8 cellular contexts compared by ENCODE assay signal in genomic region chr2:68909793-68910674, GRCh38. TPM values are rescaled to one million over a fixed set of nuclear protein-coding genes. Genes with fewer than 3 reads are reported as not detected.
DNase-seq lines count a peak whose midpoint lies in the region; ATAC-seq and TF ChIP-seq lines count a peak whose summit lies in the region.

No MANE protein-coding gene starts in this region.

- H3K4me3 Mint-ChIP-seq in T-helper 2 cell treated with Interferon-gamma antibody and Interleukin-4, amounts not matched to agents 5 μg/mL and 100 μg/mL, for 36 hours, result peak overlapping the region; percentile 49

- intact Hi-C loops in ascending aorta (cut with DNase I), result loop anchor here (1.0 to 5.0 kb wide), 4 partner anchors 78 to 448 kb away; no protein-coding TSS in a partner anchor

- TF ChIP-seq CTCF in ascending aorta (IDR thresholded peaks at IDR 0.05), result peak; percentile 70 to 94 (median 89)

- H3K27ac Mint-ChIP-seq in T-helper 2 cell treated with Interferon-gamma antibody and Interleukin-4, amounts not matched to agents 5 μg/mL and 100 μg/mL, for 36 hours, result peak overlapping the region; percentile 78

- H3K4me1 Mint-ChIP-seq in T-helper 2 cell treated with Interferon-gamma antibody and Interleukin-4, amounts not matched to agents 5 μg/mL and 100 μg/mL, for 36 hours (ENCODE audit: low read depth), result peaks cover 32% of the 10 kb centered on the region

- H3K27me3 Mint-ChIP-seq in T-helper 2 cell treated with Interferon-gamma antibody and Interleukin-4, amounts not matched to agents 5 μg/mL and 100 μg/mL, for 36 hours (ENCODE audit: low read depth), result no peaks in the 10 kb centered on the region

- no peak for ATAC-seq in GM18870 (IDR thresholded peaks at IDR 0.05; ENCODE audit: unreplicated experiment)

- peaks cover 6% of the 10 kb centered on the region for H3K36me3 Mint-ChIP-seq in T-helper 2 cell treated with Interferon-gamma antibody and Interleukin-4, amounts not matched to agents 5 μg/mL and 100 μg/mL, for 36 hours (ENCODE audit: low read depth)

- no peaks in the 10 kb centered on the region for H3K27me3 ChIP-seq in ascending aorta
- H3K27me3 ChIP-seq in iPS-20b (ENCODE audit: insufficient read depth, low read length), result no peaks in the 10 kb centered on the region

- peaks cover 3 to 12% of the 10 kb centered on the region in 2 donors for H3K4me1 ChIP-seq in ascending aorta
- H3K4me1 ChIP-seq in iPS-20b (ENCODE audit: insufficient read depth, low read length), result peaks cover 18% of the 10 kb centered on the region

- 0 out of 2 replicates have a peak overlapping the region, but pooled peaks have one; percentile 11 for H3K9ac ChIP-seq in iPS-20b (ENCODE audit: low read depth, low read length)

- H3K9me3 ChIP-seq in ascending aorta, result no peaks in the 10 kb centered on the region
- H3K9me3 ChIP-seq in iPS-20b (ENCODE audit: insufficient read depth, low read depth, low read length), result no peaks in the 10 kb centered on the region

- H3K9me3 Mint-ChIP-seq in T-helper 2 cell treated with Interferon-gamma antibody and Interleukin-4, amounts not matched to agents 5 μg/mL and 100 μg/mL, for 36 hours, result peaks cover 5% of the 10 kb centered on the region

- H3K4me3 ChIP-seq in ascending aorta (no peak overlapping the region), iPS-20b (ENCODE audit: low read length) (no peak overlapping the region)

- H3K36me3 ChIP-seq in ascending aorta, result no peaks in the 10 kb centered on the region
- H3K36me3 ChIP-seq in iPS-20b (ENCODE audit: insufficient read depth, low read depth, low read length), result no peaks in the 10 kb centered on the region

- H3K27ac ChIP-seq in ascending aorta (no peak overlapping the region), iPS-20b (ENCODE audit: low read length) (no peak overlapping the region)

- DNase-seq in DMS114 treated with DMSO at 0.1 percent for 48 hours (lab: John Stamatoyannopoulos, UW; ENCODE audit: unreplicated experiment), result peak; percentile 34
- DNase-seq in HCEC 1CT, result peak; percentile 62
- DNase-seq in NCI-H146 treated with DMSO at 0.1 percent for 48 hours (lab: John Stamatoyannopoulos, UW; ENCODE audit: unreplicated experiment), result peak; percentile 61
- peak; percentile 55 for DNase-seq in T-helper 2 cell treated with Interferon-gamma antibody and Interleukin-4, amounts not matched to agents 5 μg/mL and 100 μg/mL, for 36 hours (ENCODE audit: low spot score)
- peak in 1 of 2 donors; percentile 86 for DNase-seq in ascending aorta (ENCODE audit: low spot score in 2 of 2)
- DNase-seq in stimulated activated CD4-positive, alpha-beta T cell treated with anti-CD3 and anti-CD28 coated beads, Interleukin-1b, Interleukin-23, amount 100 ng/mL, for 1 hour (ENCODE audit: low read depth in 2 of 2), result peak; percentile 31 to 58

RNA-seq across cellular contexts. Expression of gene BMP10, which starts 38.8 kb away (rescaled TPM):
- total RNA-seq in ascending aorta, result not detected

RNA-seq across cellular contexts. Expression of gene GKN2, which starts 42.7 kb away (rescaled TPM):
- 0.75 TPM for total RNA-seq in ascending aorta
